8 cellular contexts compared by ENCODE assay signal in the genomic region with DNA sequence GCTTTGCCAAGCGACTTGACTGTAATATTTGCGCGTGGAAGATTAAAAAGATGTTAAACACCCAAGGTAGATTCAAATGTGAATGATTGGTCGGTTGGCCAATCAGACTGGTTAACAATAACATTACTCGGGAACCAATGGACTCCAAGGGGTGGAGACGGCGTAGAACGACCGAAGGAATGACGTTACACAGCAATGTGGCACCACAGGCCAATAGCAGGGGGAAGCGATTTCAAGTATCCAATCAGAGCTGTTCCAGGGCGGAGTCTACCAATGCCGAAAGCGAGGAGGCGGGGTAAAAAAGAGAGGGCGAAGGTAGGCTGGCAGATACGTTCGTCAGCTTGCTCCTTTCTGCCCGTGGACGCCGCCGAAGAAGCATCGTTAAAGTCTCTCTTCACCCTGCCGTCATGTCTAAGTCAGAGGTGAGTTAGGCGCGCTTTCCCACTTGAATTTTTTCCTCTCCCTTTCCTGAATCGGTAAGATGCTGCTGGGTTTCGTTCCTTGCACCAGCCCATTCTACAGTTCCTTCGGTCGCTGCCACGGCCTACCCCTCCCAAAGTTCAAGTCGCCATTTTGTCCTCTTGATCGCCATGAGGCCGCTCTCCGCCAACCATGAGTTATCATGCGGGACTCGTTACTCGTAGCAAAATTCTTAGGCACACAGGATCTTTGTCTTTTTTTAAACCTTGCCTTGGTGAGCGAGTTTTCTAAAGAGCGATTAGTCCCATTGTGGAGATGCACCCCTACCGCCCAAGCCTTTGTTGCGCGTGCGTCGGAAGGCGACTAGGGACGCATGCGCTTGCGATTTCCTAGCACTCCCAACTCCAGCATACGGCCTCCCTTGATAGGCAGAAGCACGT. TPM values are rescaled to one million over a fixed set of nuclear protein-coding genes. Genes with fewer than 3 reads are reported as not detected.
DNase-seq lines count a peak whose midpoint lies in the region; ATAC-seq, FAIRE-seq and TF ChIP-seq lines count a peak whose summit lies in the region.

Gene HNRNPA1 (plus strand): TSS at position 326 of the 860 bp plus-strand sequence. CDS start 82 bp downstream, at position 408.

- 0 to 1% (median 1%) methylated on average over 49 to 51 of the region's 51 CpGs for WGBS in adrenal gland, 4 donors
- WGBS in heart left ventricle, 4 donors, result 0% methylated on average over 51 of the region's 51 CpGs

- peaks cover 26% of the 10 kb centered on the region for H3K36me3 Mint-ChIP-seq in type B pancreatic cell

- ATAC-seq in HG02798 (IDR thresholded peaks at IDR 0.05; ENCODE audit: poor library complexity, unreplicated experiment) (peak; percentile 89), heart left ventricle (peak; percentile 89 to 95 (median 94))

- intact Hi-C loops in adrenal gland (cut with DNase I), result no loop called here
- intact Hi-C loops in heart left ventricle (cut with DNase I), result loop anchor here in 2 of 10 donors (1.0 to 10.0 kb wide), 4 partner anchors 44 to 77 kb away; partner anchors contain the start of gene COPZ1 (in 2 of the 2)

- TF ChIP-seq POLR2A in GM12891 (IDR thresholded peaks at IDR 0.05; ENCODE audit: low read depth, low read length), result peak; percentile 100
- TF ChIP-seq POLR2A in adrenal gland (IDR thresholded peaks at IDR 0.05), result peak; percentile 97 to 99
- peak; percentile 92 to 99 for TF ChIP-seq POLR2A in heart left ventricle (IDR thresholded peaks at IDR 0.05)

- H3K4me1 ChIP-seq in adrenal gland (replicated peaks in 1 of 2) (peaks cover 53 to 58% of the 10 kb centered on the region in 2 donors), heart left ventricle (peaks cover 9 to 67% (median 57%) of the 10 kb centered on the region in 12 donors)

- FAIRE-seq in GM12891 (lab: Jason Lieb, UNC), result peak; percentile 5

- DNase-seq in GM12891 (ENCODE audit: insufficient read length, low spot score), result peak; percentile 73
- DNase-seq in NCI-H1436 (lab: John Stamatoyannopoulos, UW), result peak; percentile 98
- peak; percentile 93 for DNase-seq in T follicular helper cell (ENCODE audit: low read depth)
- DNase-seq in adrenal gland, result peak; percentile 97 to 100 (median 99)
- peak; percentile 91 to 98 (median 98) for DNase-seq in heart left ventricle
- DNase-seq in pons (ENCODE audit: low spot score), result peak; percentile 100
- DNase-seq in type B pancreatic cell (ENCODE audit: extremely low spot score, unreplicated experiment), result peak; percentile 93

- H3K4me3 ChIP-seq in adrenal gland (peak within 1 kb of the TSS; percentile 69 to 93 (median 76)), heart left ventricle (peak within 1 kb of the TSS; percentile 61 to 93 (median 79))

- H3K9me3 Mint-ChIP-seq in type B pancreatic cell, result no peaks in the 10 kb centered on the region

- H3K27me3 Mint-ChIP-seq in type B pancreatic cell, result no peaks in the 10 kb centered on the region

- H3K9me3 ChIP-seq in adrenal gland (replicated peaks in 1 of 3) (no peaks in the 10 kb centered on the region), heart left ventricle (no peaks in the 10 kb centered on the region)

- peaks cover 0 to 36% of the 10 kb centered on the region in 2 donors for H3K36me3 ChIP-seq in adrenal gland (replicated peaks in 1 of 2)
- peaks cover 0 to 45% (median 42%) of the 10 kb centered on the region in 9 donors for H3K36me3 ChIP-seq in heart left ventricle

- TF ChIP-seq CTCF in adrenal gland (IDR thresholded peaks at IDR 0.05) (no peak), heart left ventricle (IDR thresholded peaks at IDR 0.05) (no peak), type B pancreatic cell (conservative IDR thresholded peaks at IDR 0.05) (no peak)

- H3K27ac ChIP-seq in adrenal gland (peak within 1 kb of the TSS; percentile 90 to 99 (median 92)), heart left ventricle (peak within 1 kb of the TSS; percentile 82 to 99 (median 94))

- no peak within 1 kb of the TSS for H3K27ac Mint-ChIP-seq in type B pancreatic cell

- H3K27me3 ChIP-seq in adrenal gland, result no peaks in the 10 kb centered on the region
- no peaks in the 10 kb centered on the region for H3K27me3 ChIP-seq in heart left ventricle

- H3K4me1 Mint-ChIP-seq in type B pancreatic cell (ENCODE audit: unreplicated experiment), result peaks cover 49% of the 10 kb centered on the region

- no peak within 1 kb of the TSS for H3K4me3 Mint-ChIP-seq in type B pancreatic cell

TF ChIP-seq in GM12891, 5 proteins besides CTCF, POLR2A, EP300 and RAD21:
- peak; percentile 99 for TF ChIP-seq TAF1 (IDR thresholded peaks at IDR 0.05; ENCODE audit: low read depth, low read length)
- TF ChIP-seq SPI1 (IDR thresholded peaks at IDR 0.05; ENCODE audit: low read depth, low read length), result no peak
- no peak for TF ChIP-seq PAX5 (IDR thresholded peaks at IDR 0.05; ENCODE audit: insufficient read depth, low read length, severe bottlenecking)
- TF ChIP-seq POLR2AphosphoS5 (IDR thresholded peaks at IDR 0.05; ENCODE audit: low read depth, low read length), result peak; percentile 99
- TF ChIP-seq POU2F2 (IDR thresholded peaks at IDR 0.05; ENCODE audit: low read depth, low read length), result peak; percentile 91

RNA-seq across cellular contexts. Expression of gene HNRNPA1, which starts in this region (rescaled TPM):
- 1,959 TPM for polyA plus RNA-seq in GM12891 (2012; ENCODE audit: low read depth, missing spikeins)
- total RNA-seq in adrenal gland (1,000 to 10,000 TPM in 1 of 8 donors, 100 to 1,000 TPM in 7; 257 to 1,053 (median 488) TPM), heart left ventricle (100 to 1,000 TPM; 129 to 565 (median 396) TPM), type B pancreatic cell (ENCODE audit: low replicate concordance) (1,366 and 2,469 TPM in 2 replicates)
- polyA plus RNA-seq in adrenal gland (1,000 to 10,000 TPM in 1 of 3 donors, 100 to 1,000 TPM in 2; 901 to 1,171 (median 983) TPM), heart left ventricle (100 to 1,000 TPM; 315 to 735 TPM)

Comparison
In these comparisons a context has a peak if more than half of its experiments do, and no peak if none do; other contexts are left out.
1. Peak in every context shown above with its lines: DNase-seq, ATAC-seq, H3K4me3 ChIP-seq and H3K27ac ChIP-seq.